ENCODE assay signal across 23 cellular contexts in the genomic region with DNA sequence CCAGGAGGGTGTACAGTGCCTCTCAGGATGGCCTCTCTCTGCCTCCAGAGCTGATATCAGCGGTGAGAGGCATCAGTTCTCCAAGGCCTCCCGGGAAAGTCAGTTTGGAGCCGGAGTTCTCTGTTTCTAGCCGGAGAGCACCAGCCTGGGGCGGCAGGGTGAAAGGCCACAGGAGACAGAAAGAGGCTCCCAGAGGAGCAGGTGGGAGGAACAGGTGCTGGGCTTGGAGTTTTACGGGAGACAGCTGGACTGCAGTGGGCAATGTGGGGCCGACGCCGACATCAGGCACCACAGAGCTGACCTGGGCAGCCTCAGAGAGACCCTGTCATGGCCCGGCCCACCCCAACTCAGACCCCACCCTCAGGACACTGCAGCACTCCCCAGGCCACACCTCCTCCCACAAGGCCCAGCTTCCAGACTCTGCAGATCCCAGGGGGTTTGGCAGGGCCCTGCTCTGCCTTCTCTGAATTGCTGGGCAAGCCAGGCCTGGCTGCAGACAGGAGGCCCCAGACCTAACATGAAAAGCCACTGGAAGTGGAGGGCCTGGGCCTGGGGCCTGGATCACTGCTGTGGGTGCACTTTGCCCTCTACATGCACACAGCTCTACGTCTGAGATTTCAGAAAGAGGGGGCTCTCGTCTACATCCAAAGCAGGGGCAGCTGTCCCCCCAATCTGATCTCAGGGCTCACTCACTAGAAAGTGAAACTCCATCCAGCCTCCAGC.
DNase-seq lines count a peak whose midpoint lies in the region; ATAC-seq and TF ChIP-seq lines count a peak whose summit lies in the region.
"Had no signal": no experiment of that assay in that cellular context is flagged by ENCODE, and none has a peak within 500 bp of the region (broad histone marks: within the 10 kb centered on the region; RNA-seq: fewer than 3 reads in every experiment).

No MANE protein-coding gene starts in this region.

- peaks cover 15% of the 10 kb centered on the region for H3K27me3 Mint-ChIP-seq in nephron progenitor cell (ENCODE audit: low read depth, poor library complexity)
- H3K27me3 Mint-ChIP-seq: activated B cell treated with CpG ODN at 0.5 μM for 24 hours had no signal

- TF ChIP-seq CTCF in nephron progenitor cell (IDR thresholded peaks at IDR 0.05) (no peak), upper lobe of right lung (IDR thresholded peaks at IDR 0.05) (no peak)

- in situ Hi-C loops in G401 (cut with HindIII; ENCODE audit: low sequenced_read_pairs), result no loop called here

- no peaks in the 10 kb centered on the region for H3K4me1 ChIP-seq in upper lobe of right lung

- no peak overlapping the region for H3K4me3 Mint-ChIP-seq in nephron progenitor cell
- H3K4me3 Mint-ChIP-seq: activated B cell treated with CpG ODN at 0.5 μM for 24 hours; activated naive CD8-positive, alpha-beta T cell treated with anti-CD3 and anti-CD28 coated beads for 36 hours had no signal

- H3K36me3 Mint-ChIP-seq in nephron progenitor cell (ENCODE audit: low read depth), result no peaks in the 10 kb centered on the region
- H3K36me3 Mint-ChIP-seq: activated naive CD8-positive, alpha-beta T cell treated with anti-CD3 and anti-CD28 coated beads for 36 hours had no signal

- intact Hi-C loops in upper lobe of right lung (cut with DNase I), result no loop called here

- no peaks in the 10 kb centered on the region for H3K9me3 ChIP-seq in upper lobe of right lung

- no peak overlapping the region for H3K27ac ChIP-seq in upper lobe of right lung
- H3K27ac ChIP-seq: GM23248 had no signal

- no peaks in the 10 kb centered on the region for H3K36me3 ChIP-seq in upper lobe of right lung

- peaks cover 20% of the 10 kb centered on the region for H3K4me1 Mint-ChIP-seq in nephron progenitor cell
- H3K4me1 Mint-ChIP-seq: activated B cell treated with CpG ODN at 0.5 μM for 24 hours; activated naive CD8-positive, alpha-beta T cell treated with anti-CD3 and anti-CD28 coated beads for 36 hours had no signal

- no peaks in the 10 kb centered on the region for H3K27me3 ChIP-seq in upper lobe of right lung
- H3K27me3 ChIP-seq: hepatocyte had no signal

- DNase-seq in activated effector memory CD4-positive, alpha-beta T cell treated with anti-CD3 and anti-CD28 coated beads, Interleukin-2, amount 50 U/mL, for 16 hours, result peak; percentile 31
- DNase-seq in activated effector memory CD4-positive, alpha-beta T cell treated with Interleukin-2 at 50 U/mL for 16 hours, result no peak
- peak; percentile 18 for DNase-seq in activated CD8-positive, alpha-beta memory T cell treated with anti-CD3 and anti-CD28 coated beads, Interleukin-2, amount 50 U/mL, for 48 hours
- no peak for DNase-seq in nephron progenitor cell
- DNase-seq in upper lobe of right lung, result peak; percentile 28
- no peak for DNase-seq in NK-92 treated with Interleukin-12 subunit alpha and Interleukin-12 subunit beta, amount 100 ng/mL, for 24 hours (lab: John Stamatoyannopoulos, UW)
- no peak for DNase-seq in G401 (ENCODE audit: low spot score)
- no peak for DNase-seq in activated gamma-delta T cell (lab: John Stamatoyannopoulos, UW)
- DNase-seq: ACHN; activated B cell treated with CpG ODN at 0.5 μM for 24 hours; activated CD4-positive, alpha-beta T cell treated with anti-CD3 and anti-CD28 coated beads, Interleukin-2, amount 50 U/mL, for 48 hours; activated naive CD8-positive, alpha-beta T cell treated with anti-CD3 and anti-CD28 coated beads for 36 hours; cerebellar nuclear complex; effector CD8-positive, alpha-beta T cell; EL; GM23248; mammary epithelial cell; NCI-H1092; NCI-H2029 treated with DMSO at 0.1 percent for 48 hours; RPMI8226; T1000 had no signal

- H3K9me3 Mint-ChIP-seq in nephron progenitor cell, result peaks cover under 1% of the 10 kb centered on the region
- H3K9me3 Mint-ChIP-seq: activated B cell treated with CpG ODN at 0.5 μM for 24 hours; activated naive CD8-positive, alpha-beta T cell treated with anti-CD3 and anti-CD28 coated beads for 36 hours had no signal

- peak overlapping the region; percentile 61 for H3K27ac Mint-ChIP-seq in nephron progenitor cell
- H3K27ac Mint-ChIP-seq: activated B cell treated with CpG ODN at 0.5 μM for 24 hours; activated naive CD8-positive, alpha-beta T cell treated with anti-CD3 and anti-CD28 coated beads for 36 hours had no signal

- ATAC-seq in upper lobe of right lung, result no peak
- ATAC-seq: SK-N-SH treated with all-trans-retinoic acid at 6 μM for 48 hours had no signal

- no peak overlapping the region for H3K4me3 ChIP-seq in upper lobe of right lung
- H3K4me3 ChIP-seq: GM23248, hepatocyte had no signal

Comparison
In these comparisons a context has a peak if more than half of its experiments do, and no peak if none do; other contexts are left out.
1. DNase-seq: peak in activated effector memory CD4-positive, alpha-beta T cell treated with anti-CD3 and anti-CD28 coated beads, Interleukin-2, amount 50 U/mL, for 16 hours (single experiment), activated CD8-positive, alpha-beta memory T cell treated with anti-CD3 and anti-CD28 coated beads, Interleukin-2, amount 50 U/mL, for 48 hours (single experiment) and upper lobe of right lung (single experiment); none in activated effector memory CD4-positive, alpha-beta T cell treated with Interleukin-2 at 50 U/mL for 16 hours (single experiment), nephron progenitor cell (single experiment), NK-92 treated with Interleukin-12 subunit alpha and Interleukin-12 subunit beta, amount 100 ng/mL, for 24 hours (single experiment), G401 (single experiment) and activated gamma-delta T cell (single experiment).